Comparison of ENCODE assay signal across 17 cellular contexts in the genomic region with DNA sequence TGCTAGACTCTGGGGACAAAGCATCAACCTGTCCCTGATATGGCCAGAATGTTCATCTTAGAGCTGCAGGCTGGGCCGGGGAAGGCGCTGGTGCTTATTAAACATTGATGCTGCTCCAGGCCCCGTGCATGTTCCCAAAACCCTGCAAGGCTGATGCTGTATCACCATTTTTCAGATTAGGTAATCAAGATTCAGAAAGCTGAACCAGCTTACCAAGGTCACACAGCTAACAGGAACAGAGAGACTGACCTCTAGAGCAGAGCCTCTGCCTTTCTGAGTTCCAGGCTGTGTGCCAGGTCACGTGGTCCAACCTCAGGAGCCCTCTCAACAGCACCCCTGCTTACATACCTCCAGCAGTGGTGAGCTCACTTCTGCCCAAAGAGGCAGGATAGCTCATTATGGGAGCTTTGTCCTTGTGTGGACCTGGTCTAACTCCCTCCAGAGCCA. TPM values are rescaled to one million over a fixed set of nuclear protein-coding genes. Genes with fewer than 3 reads are reported as not detected.
DNase-seq lines count a peak whose midpoint lies in the region; ATAC-seq, FAIRE-seq and TF ChIP-seq lines count a peak whose summit lies in the region.
"Had no signal": no experiment of that assay in that cellular context is flagged by ENCODE, and none has a peak within 500 bp of the region (broad histone marks: within the 10 kb centered on the region; RNA-seq: fewer than 3 reads in every experiment).

No MANE protein-coding gene starts in this region.

- H3K27me3 ChIP-seq in tibial artery, result peaks cover 0 to 22% of the 10 kb centered on the region in 2 donors

- no peak overlapping the region for H3K27ac Mint-ChIP-seq in activated T-cell treated with anti-CD3 and anti-CD28 coated beads, Interleukin-2, amount 50 U/mL, for 72 hours
- no peak overlapping the region for H3K27ac Mint-ChIP-seq in activated naive CD8-positive, alpha-beta T cell treated with anti-CD3 and anti-CD28 coated beads for 36 hours
- H3K27ac Mint-ChIP-seq: activated CD8-positive, alpha-beta memory T cell treated with anti-CD3 and anti-CD28 coated beads, Interleukin-2, amount 10 ng/mL, durations not matched to agents 7 days and 5 days; WTC11 had no signal

- no peaks in the 10 kb centered on the region for H3K36me3 Mint-ChIP-seq in activated T-cell treated with anti-CD3 and anti-CD28 coated beads, Interleukin-2, amount 50 U/mL, for 72 hours (ENCODE audit: insufficient read depth in 2 of 2)
- H3K36me3 Mint-ChIP-seq in activated naive CD8-positive, alpha-beta T cell treated with anti-CD3 and anti-CD28 coated beads for 36 hours, result no peaks in the 10 kb centered on the region
- H3K36me3 Mint-ChIP-seq: activated CD8-positive, alpha-beta memory T cell treated with anti-CD3 and anti-CD28 coated beads, Interleukin-2, amount 10 ng/mL, durations not matched to agents 7 days and 5 days; WTC11 had no signal

- no peaks in the 10 kb centered on the region for H3K9me3 ChIP-seq in tibial artery

- no peaks in the 10 kb centered on the region for H3K4me1 ChIP-seq in tibial artery

- DNase-seq in A172 (ENCODE audit: low spot score) (peak; percentile 23), H4 (ENCODE audit: low spot score) (peak; percentile 43), RCC 7860 (ENCODE audit: low spot score) (peak; percentile 19), left ventricle myocardium superior (peak; percentile 88), tibial artery (no peak)
- no peak for DNase-seq in activated T-cell treated with anti-CD3 and anti-CD28 coated beads, Interleukin-2, amount 50 U/mL, for 72 hours
- DNase-seq in activated naive CD8-positive, alpha-beta T cell treated with anti-CD3 and anti-CD28 coated beads for 36 hours, result no peak
- DNase-seq: activated CD8-positive, alpha-beta memory T cell treated with anti-CD3 and anti-CD28 coated beads, Interleukin-2, amount 10 ng/mL, durations not matched to agents 7 days and 5 days; activated naive CD4-positive, alpha-beta T cell treated with Interleukin-2 at 50 U/mL for 16 hours; NCI-H1930; stimulated activated CD4-positive, alpha-beta T cell treated with anti-CD3 and anti-CD28 coated beads, Interleukin-15, amount 100 ng/mL, for 24 hours; substantia nigra had no signal

- H3K27me3 Mint-ChIP-seq in activated T-cell treated with anti-CD3 and anti-CD28 coated beads, Interleukin-2, amount 50 U/mL, for 72 hours (ENCODE audit: low read depth), result peaks cover 7% of the 10 kb centered on the region
- no peaks in the 10 kb centered on the region for H3K27me3 Mint-ChIP-seq in activated naive CD8-positive, alpha-beta T cell treated with anti-CD3 and anti-CD28 coated beads for 36 hours

- H3K27ac ChIP-seq in tibial artery, result no peak overlapping the region

- H3K4me3 Mint-ChIP-seq in activated T-cell treated with anti-CD3 and anti-CD28 coated beads, Interleukin-2, amount 50 U/mL, for 72 hours, result no peak overlapping the region
- no peak overlapping the region for H3K4me3 Mint-ChIP-seq in activated naive CD8-positive, alpha-beta T cell treated with anti-CD3 and anti-CD28 coated beads for 36 hours
- H3K4me3 Mint-ChIP-seq: activated CD8-positive, alpha-beta memory T cell treated with anti-CD3 and anti-CD28 coated beads, Interleukin-2, amount 10 ng/mL, durations not matched to agents 7 days and 5 days; WTC11 had no signal

- H3K9me3 Mint-ChIP-seq in activated T-cell treated with anti-CD3 and anti-CD28 coated beads, Interleukin-2, amount 50 U/mL, for 72 hours, result no peaks in the 10 kb centered on the region
- no peaks in the 10 kb centered on the region for H3K9me3 Mint-ChIP-seq in activated naive CD8-positive, alpha-beta T cell treated with anti-CD3 and anti-CD28 coated beads for 36 hours
- H3K9me3 Mint-ChIP-seq: WTC11 had no signal

- no peaks in the 10 kb centered on the region for H3K36me3 ChIP-seq in tibial artery

- H3K4me3 ChIP-seq in tibial artery, result no peak overlapping the region

- no peak for TF ChIP-seq CTCF in tibial artery (IDR thresholded peaks at IDR 0.05)

- intact Hi-C loops in left ventricle myocardium superior (cut with micrococcal nuclease), result no loop called here
- intact Hi-C loops in tibial artery (cut with DNase I; ENCODE audit: low total_unique reads), result no loop called here

- H3K4me1 Mint-ChIP-seq in activated T-cell treated with anti-CD3 and anti-CD28 coated beads, Interleukin-2, amount 50 U/mL, for 72 hours (ENCODE audit: low read depth), result no peaks in the 10 kb centered on the region
- no peaks in the 10 kb centered on the region for H3K4me1 Mint-ChIP-seq in activated naive CD8-positive, alpha-beta T cell treated with anti-CD3 and anti-CD28 coated beads for 36 hours
- H3K4me1 Mint-ChIP-seq: activated CD8-positive, alpha-beta memory T cell treated with anti-CD3 and anti-CD28 coated beads, Interleukin-2, amount 10 ng/mL, durations not matched to agents 7 days and 5 days had no signal

- no peak for FAIRE-seq in RCC 7860 (lab: Jason Lieb, UNC)
- FAIRE-seq: D721Med, frontal cortex, keratinocyte had no signal

- ATAC-seq in left ventricle myocardium superior, result peak; percentile 93
- no peak for ATAC-seq in HG03139 (IDR thresholded peaks at IDR 0.05; ENCODE audit: unreplicated experiment)
- no peak for ATAC-seq in activated T-cell treated with anti-CD3 and anti-CD28 coated beads, Interleukin-2, amount 50 U/mL, for 72 hours (replicated peaks in 1 of 2)
- ATAC-seq: activated CD8-positive, alpha-beta memory T cell treated with anti-CD3 and anti-CD28 coated beads, Interleukin-2, amount 10 ng/mL, durations not matched to agents 7 days and 5 days; WTC11 had no signal

RNA-seq across cellular contexts. Expression of gene VSTM2L, which starts 16.1 kb away (rescaled TPM):
- 0.24 and 1.4 TPM in 2 replicates for total RNA-seq in A172 (2014; rRNA removed; shearing (Covaris generic))
- 1.2 and 1.6 TPM in 2 replicates for total RNA-seq in H4 (2014; rRNA removed; shearing (Covaris generic))
- total RNA-seq in left ventricle myocardium superior, result 10.3 TPM
- total RNA-seq in activated T-cell treated with anti-CD3 and anti-CD28 coated beads, Interleukin-2, amount 50 U/mL, for 72 hours, result under 1 TPM in 1 of 2 donors, not detected in 1; 0.60 TPM
- not detected for total RNA-seq in activated naive CD8-positive, alpha-beta T cell treated with anti-CD3 and anti-CD28 coated beads for 36 hours

Comparison
In these comparisons a context has a peak if more than half of its experiments do, and no peak if none do; other contexts are left out.
1. DNase-seq: peak in A172 (single experiment), H4 (single experiment), RCC 7860 (single experiment) and left ventricle myocardium superior (single experiment); none in activated T-cell treated with anti-CD3 and anti-CD28 coated beads, Interleukin-2, amount 50 U/mL, for 72 hours (0 of 2), activated naive CD8-positive, alpha-beta T cell treated with anti-CD3 and anti-CD28 coated beads for 36 hours (single experiment) and tibial artery (0 of 2).